ENCODE assay signal across 1 cellular context in genomic region chr18:478679-479078, GRCh38.
TF ChIP-seq lines count a peak whose summit lies in the region.

No MANE protein-coding gene starts in this region.

TF ChIP-seq in SK-N-SH treated with all-trans-retinoic acid at 6 μM for 48 hours, 23 proteins besides CTCF, POLR2A, EP300 and RAD21 (continued from another document):
- TF ChIP-seq, protein P1, sequence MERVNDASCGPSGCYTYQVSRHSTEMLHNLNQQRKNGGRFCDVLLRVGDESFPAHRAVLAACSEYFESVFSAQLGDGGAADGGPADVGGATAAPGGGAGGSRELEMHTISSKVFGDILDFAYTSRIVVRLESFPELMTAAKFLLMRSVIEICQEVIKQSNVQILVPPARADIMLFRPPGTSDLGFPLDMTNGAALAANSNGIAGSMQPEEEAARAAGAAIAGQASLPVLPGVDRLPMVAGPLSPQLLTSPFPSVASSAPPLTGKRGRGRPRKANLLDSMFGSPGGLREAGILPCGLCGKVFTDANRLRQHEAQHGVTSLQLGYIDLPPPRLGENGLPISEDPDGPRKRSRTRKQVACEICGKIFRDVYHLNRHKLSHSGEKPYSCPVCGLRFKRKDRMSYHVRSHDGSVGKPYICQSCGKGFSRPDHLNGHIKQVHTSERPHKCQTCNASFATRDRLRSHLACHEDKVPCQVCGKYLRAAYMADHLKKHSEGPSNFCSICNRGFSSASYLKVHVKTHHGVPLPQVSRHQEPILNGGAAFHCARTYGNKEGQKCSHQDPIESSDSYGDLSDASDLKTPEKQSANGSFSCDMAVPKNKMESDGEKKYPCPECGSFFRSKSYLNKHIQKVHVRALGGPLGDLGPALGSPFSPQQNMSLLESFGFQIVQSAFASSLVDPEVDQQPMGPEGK (CRISPR knock-in tag; IDR thresholded peaks at IDR 0.05; ENCODE audit: borderline replicate concordance) = no peak
- TF ChIP-seq ARNTL (CRISPR knock-in tag; IDR thresholded peaks at IDR 0.05; ENCODE audit: borderline replicate concordance, low read depth) (no peak), CREB5 (CRISPR knock-in tag; IDR thresholded peaks at IDR 0.05; ENCODE audit: low read depth) (no peak), PPARA (CRISPR knock-in tag; IDR thresholded peaks at IDR 0.05; ENCODE audit: borderline replicate concordance) (no peak), ESRRG (CRISPR knock-in tag; IDR thresholded peaks at IDR 0.05) (no peak)
TF ChIP-seq in SK-N-SH treated with all-trans-retinoic acid at 6 μM for 48 hours: peak in this region for 0.
